Comparison of ENCODE assay signal across 1 cellular context in genomic region chr10:27531336-27531847, GRCh38.
TF ChIP-seq lines count a peak whose summit lies in the region.

No MANE protein-coding gene starts in this region.

TF ChIP-seq in HepG2, 621 proteins besides CTCF, POLR2A, EP300 and RAD21 (continued from another document):
- TF ChIP-seq HMGA1 (CRISPR knock-in tag; conservative IDR thresholded peaks at IDR 0.05) (no peak), ZBTB40 (IDR thresholded peaks at IDR 0.05) (peak; percentile 38; the same call in 1 of the 2 replicates), ZBTB40 (CRISPR knock-in tag; IDR thresholded peaks at IDR 0.05) (peak; percentile 49; the same call in 1 of the 2 replicates)
